In genomic region chr2:68088950-68089349, GRCh38 we compare ENCODE assay signal across 1 cellular context.
TF ChIP-seq lines count a peak whose summit lies in the region.

No MANE protein-coding gene starts in this region.

TF ChIP-seq in HEK293T, 16 proteins besides CTCF, POLR2A, EP300 and RAD21 (continued from another document):
- no peak for TF ChIP-seq CTBP1 (IDR thresholded peaks at IDR 0.05; ENCODE audit: borderline replicate concordance)
- TF ChIP-seq LEF1 (IDR thresholded peaks at IDR 0.05; ENCODE audit: borderline replicate concordance) = no peak
- no peak for TF ChIP-seq FOXA1 (IDR thresholded peaks at IDR 0.05)
- no peak for TF ChIP-seq SUZ12 (IDR thresholded peaks at IDR 0.05)
